In the genomic region with DNA sequence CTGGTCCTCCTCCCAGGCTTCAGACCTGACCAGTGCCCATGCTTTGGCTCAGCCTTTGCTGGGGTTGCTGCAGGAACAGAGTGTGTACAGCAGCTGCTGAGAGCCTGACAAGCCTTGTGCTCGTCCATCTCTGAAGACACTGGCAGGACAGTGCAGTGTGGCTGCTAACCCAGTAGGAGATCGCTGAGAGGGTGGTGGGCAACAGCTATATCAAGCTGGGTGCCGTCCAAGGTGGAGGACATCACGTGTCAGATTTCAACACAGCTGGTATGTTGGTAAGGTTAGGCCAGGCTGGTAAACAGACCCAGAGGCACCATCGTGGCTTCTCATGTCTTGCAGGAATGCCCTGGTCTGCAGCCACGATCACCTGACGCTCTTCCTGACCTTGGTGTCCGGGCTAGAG, we compare ENCODE assay signal across 28 cellular contexts. TPM values are rescaled to one million over a fixed set of nuclear protein-coding genes. Genes with fewer than 3 reads are reported as not detected.
DNase-seq lines count a peak whose midpoint lies in the region; ATAC-seq, FAIRE-seq and TF ChIP-seq lines count a peak whose summit lies in the region.
"Had no signal": no experiment of that assay in that cellular context is flagged by ENCODE, and none has a peak within 500 bp of the region (broad histone marks: within the 10 kb centered on the region; RNA-seq: fewer than 3 reads in every experiment).

No MANE protein-coding gene starts in this region.

- WGBS in liver = 42% methylated on average over 8 of the region's 8 CpGs
- WGBS in HepG2 (ENCODE audit: low lambda C conversion rate) = 86% methylated on average over 8 of the region's 8 CpGs
- WGBS in trophoblast cell (ENCODE audit: extremely low coverage, insufficient coverage, insufficient read length) = no CpG with 5 or more reads among the region's 8 CpGs
- 87 to 90% methylated on average over 6 to 8 of the region's 8 CpGs for WGBS in lower leg skin, 2 donors

- H3K27ac ChIP-seq in liver (ENCODE audit: low read depth in 1 of 2, low read length in 2 of 2) (peak overlapping the region in 1 of 2 donors; percentile 40), HepG2 (ENCODE audit: extremely low read length, insufficient read depth, low read length) (no peak overlapping the region), trophoblast cell (ENCODE audit: low read depth, low read length) (no peak overlapping the region)
- no peak overlapping the region for H3K27ac ChIP-seq in CD8-positive, alpha-beta memory T cell (ENCODE audit: low read depth, low read length)
- H3K27ac ChIP-seq: A549, parathyroid adenoma, skin epidermis, thyroid gland had no signal

- H3K27ac Mint-ChIP-seq in CD8-positive, alpha-beta memory T cell = peak overlapping the region in 1 of 8 donors; percentile 51
- H3K27ac Mint-ChIP-seq: activated CD4-positive, alpha-beta memory T cell treated with anti-CD3 and anti-CD28 coated beads, Interleukin-2, amount 10 ng/mL, durations not matched to agents 7 days and 5 days had no signal

- CTCF ChIA-PET in HepG2 (lab: Yijun Ruan, JAX; ENCODE audit: low intra/inter-chr PET ratio, low total read pairs) = no interaction called here
- CTCF ChIA-PET in CD8-positive, alpha-beta memory T cell (lab: Charles Lee) = no interaction called here

- H3K4me3 ChIP-seq in liver (ENCODE audit: low read depth in 1 of 3, low read length in 3 of 3) (no peak overlapping the region), HepG2 (replicated peaks in 1 of 3; ENCODE audit: insufficient read depth in 1 of 3, low read depth in 2 of 3, low read length in 3 of 3) (no peak overlapping the region), trophoblast cell (ENCODE audit: low read depth, low read length) (peak overlapping the region; percentile 18), lower leg skin (ENCODE audit: low read depth, poor library complexity, severe bottlenecking) (no peak overlapping the region)
- H3K4me3 ChIP-seq in CD8-positive, alpha-beta memory T cell (ENCODE audit: low read length) = no peak overlapping the region
- H3K4me3 ChIP-seq: A549, skin epidermis, thyroid gland had no signal

- H3K4me2 ChIP-seq in HepG2 (ENCODE audit: low read depth, low read length) (no peak overlapping the region), trophoblast cell (ENCODE audit: low read length) (no peak overlapping the region)
- H3K4me2 ChIP-seq: A549 had no signal

- no peaks in the 10 kb centered on the region for H3K27me3 Mint-ChIP-seq in CD8-positive, alpha-beta memory T cell
- H3K27me3 Mint-ChIP-seq: activated CD4-positive, alpha-beta memory T cell treated with anti-CD3 and anti-CD28 coated beads, Interleukin-2, amount 10 ng/mL, durations not matched to agents 7 days and 5 days; naive thymus-derived CD4-positive, alpha-beta T cell had no signal

- in situ Hi-C loops in HepG2 (cut with HindIII; ENCODE audit: extremely low pct_ligation_motif_present, low pct_unique_long_range_greater_than_20kb) = no loop called here

- TF ChIP-seq EP300 in HepG2 (IDR thresholded peaks at IDR 0.05; ENCODE audit: low read depth in 2 of 2, low read length in 2 of 2) = no peak
- TF ChIP-seq EP300 in HepG2 (CRISPR knock-in tag; IDR thresholded peaks at IDR 0.05; ENCODE audit: borderline replicate concordance) = no peak

- no TSS peak for BruUV-seq in HepG2 (replicated peaks; lab: Mats Ljungman, UMichigan)

- DNase-seq in HepG2 (ENCODE audit: low spot score) = no peak
- peak; percentile 47 for DNase-seq in islet precursor cell
- DNase-seq in trophoblast cell = no peak
- no peak for DNase-seq in lower leg skin (ENCODE audit: low spot score in 2 of 2)
- DNase-seq in GM12891 (ENCODE audit: insufficient read length, low spot score) = no peak
- no peak for DNase-seq in CD8-positive, alpha-beta memory T cell
- DNase-seq: activated CD4-positive, alpha-beta memory T cell treated with anti-CD3 and anti-CD28 coated beads, Interleukin-2, amount 10 ng/mL, durations not matched to agents 7 days and 5 days; activated CD4-positive, CD25-positive, alpha-beta regulatory T cell; activated naive CD4-positive, alpha-beta T cell; activated T-cell treated with anti-CD3 and anti-CD28 coated beads for 4 hours; amniotic stem cell; BE2C; COR-L47; immature natural killer cell; mesendoderm; MV-4-11; naive thymus-derived CD4-positive, alpha-beta T cell; NCI-H526; RPMI8226; stimulated activated CD4-positive, alpha-beta T cell treated with anti-CD3 and anti-CD28 coated beads, Interleukin-1b, Interleukin-23, amount 100 ng/mL, for 48 hours; stimulated activated naive CD4-positive, alpha-beta T cell; thyroid gland had no signal

- H3K36me3 Mint-ChIP-seq in CD8-positive, alpha-beta memory T cell = peaks cover 0 to 70% (median 8%) of the 10 kb centered on the region in 3 donors

- H3K79me1 ChIP-seq in trophoblast cell (ENCODE audit: low read length) = peaks cover 2% of the 10 kb centered on the region

- TF ChIP-seq CTCF in liver (IDR thresholded peaks at IDR 0.05; ENCODE audit: low read depth, low read length, missing input control) = no peak
- TF ChIP-seq CTCF in HepG2 (CRISPR knock-in tag; IDR thresholded peaks at IDR 0.05) = no peak
- no peak for TF ChIP-seq CTCF in lower leg skin (IDR thresholded peaks at IDR 0.05)

- H3K9me3 Mint-ChIP-seq in CD8-positive, alpha-beta memory T cell = no peaks in the 10 kb centered on the region
- H3K9me3 Mint-ChIP-seq: activated CD4-positive, alpha-beta memory T cell treated with anti-CD3 and anti-CD28 coated beads, Interleukin-2, amount 10 ng/mL, durations not matched to agents 7 days and 5 days; immature natural killer cell; naive thymus-derived CD4-positive, alpha-beta T cell had no signal

- no peak overlapping the region for H3K4me3 Mint-ChIP-seq in CD8-positive, alpha-beta memory T cell
- H3K4me3 Mint-ChIP-seq: activated CD4-positive, alpha-beta memory T cell treated with anti-CD3 and anti-CD28 coated beads, Interleukin-2, amount 10 ng/mL, durations not matched to agents 7 days and 5 days; immature natural killer cell; naive thymus-derived CD4-positive, alpha-beta T cell had no signal

- POLR2A ChIA-PET in HepG2 (lab: Yijun Ruan, JAX) = no interaction called here
- POLR2A ChIA-PET in CD8-positive, alpha-beta memory T cell (lab: Charles Lee) = no interaction called here

- H4K91ac ChIP-seq in trophoblast cell (ENCODE audit: low read depth, low read length) = no peak overlapping the region

- no peak overlapping the region for H3K23ac ChIP-seq in trophoblast cell (ENCODE audit: low read length)

- no peak overlapping the region for H2AK5ac ChIP-seq in trophoblast cell (ENCODE audit: low read length)

- no peak overlapping the region for H4K12ac ChIP-seq in trophoblast cell (ENCODE audit: low read depth, low read length)

- H3K36me3 ChIP-seq in liver (ENCODE audit: control insufficient read depth in 4 of 4, insufficient read depth in 3 of 4, low read depth in 1 of 4, low read length in 3 of 4) = peaks cover 0 to 24% (median 4%) of the 10 kb centered on the region in 4 donors
- peaks cover 22 to 50% of the 10 kb centered on the region in 2 experiments for H3K36me3 ChIP-seq in HepG2 (replicated peaks in 1 of 2; ENCODE audit: control insufficient read depth in 1 of 2, insufficient read depth in 2 of 2, low read length in 2 of 2)
- H3K36me3 ChIP-seq in trophoblast cell (ENCODE audit: control insufficient read depth in 1 of 2, insufficient read depth in 2 of 2, low read length in 2 of 2) = peaks cover 32 to 45% of the 10 kb centered on the region in 2 experiments
- H3K36me3 ChIP-seq in CD8-positive, alpha-beta memory T cell (ENCODE audit: insufficient read depth, low read length) = peaks cover 32% of the 10 kb centered on the region
- H3K36me3 ChIP-seq: BE2C had no signal

- no peak overlapping the region for H2BK5ac ChIP-seq in trophoblast cell (ENCODE audit: low read depth, low read length, poor library complexity)

- H2BK120ac ChIP-seq in trophoblast cell (ENCODE audit: insufficient read depth, low read length, poor library complexity) = no peak overlapping the region

- no peaks in the 10 kb centered on the region for H4K20me1 ChIP-seq in HepG2 (ENCODE audit: insufficient read depth, low read length)

- no peaks in the 10 kb centered on the region for H3K27me3 ChIP-seq in liver (ENCODE audit: control insufficient read depth in 4 of 4, insufficient read depth in 4 of 4, low read length in 3 of 4)
- H3K27me3 ChIP-seq in HepG2 (ENCODE audit: control insufficient read depth in 1 of 2, insufficient read depth in 2 of 2, low read length in 2 of 2) = no peaks in the 10 kb centered on the region
- no peaks in the 10 kb centered on the region for H3K27me3 ChIP-seq in trophoblast cell (ENCODE audit: insufficient read depth, low read length)
- H3K27me3 ChIP-seq in CD8-positive, alpha-beta memory T cell (ENCODE audit: insufficient read depth, low read length, poor library complexity, severe bottlenecking) = no peaks in the 10 kb centered on the region
- H3K27me3 ChIP-seq: BE2C, thyroid gland had no signal

- no peak for ATAC-seq in HepG2
- ATAC-seq in HG02884 (IDR thresholded peaks at IDR 0.05; ENCODE audit: unreplicated experiment) = no peak
- ATAC-seq: A549; naive thymus-derived CD4-positive, alpha-beta T cell had no signal

- H3K79me2 ChIP-seq in HepG2 (ENCODE audit: insufficient read depth, low read length) (no peaks in the 10 kb centered on the region), trophoblast cell (ENCODE audit: control insufficient read depth, insufficient read depth, low read length, poor library complexity) (no peaks in the 10 kb centered on the region)
- H3K79me2 ChIP-seq: parathyroid adenoma had no signal

- H3K4me1 ChIP-seq in liver (ENCODE audit: control insufficient read depth in 4 of 4, insufficient read depth in 4 of 4, low read length in 3 of 4) (peaks cover 0 to 18% (median 13%) of the 10 kb centered on the region in 4 donors), HepG2 (ENCODE audit: insufficient read depth, low read length) (peaks cover 12% of the 10 kb centered on the region; the same call in 1 of the 2 replicates), trophoblast cell (ENCODE audit: control insufficient read depth in 1 of 2, insufficient read depth in 2 of 2, low read length in 2 of 2) (peaks cover 11 to 23% of the 10 kb centered on the region in 2 experiments)
- no peaks in the 10 kb centered on the region for H3K4me1 ChIP-seq in CD8-positive, alpha-beta memory T cell (ENCODE audit: insufficient read depth, low read length)
- H3K4me1 ChIP-seq: A549, BE2C, parathyroid adenoma had no signal

- no peak overlapping the region for H4K8ac ChIP-seq in trophoblast cell (ENCODE audit: low read depth, low read length)

- peaks cover 4 to 5% (median 5%) of the 10 kb centered on the region in 3 donors for H3K4me1 Mint-ChIP-seq in CD8-positive, alpha-beta memory T cell

- H3K9me3 ChIP-seq in liver (ENCODE audit: control insufficient read depth in 4 of 4, low read length in 3 of 4) (no peaks in the 10 kb centered on the region), HepG2 (ENCODE audit: low read length) (no peaks in the 10 kb centered on the region), trophoblast cell (ENCODE audit: insufficient read depth, low read depth, low read length) (no peaks in the 10 kb centered on the region)
- no peaks in the 10 kb centered on the region for H3K9me3 ChIP-seq in CD8-positive, alpha-beta memory T cell (ENCODE audit: low read length)
- H3K9me3 ChIP-seq: A549, BE2C, thyroid gland had no signal

- no peak overlapping the region for H3K14ac ChIP-seq in trophoblast cell (ENCODE audit: low read length)

- intact Hi-C loops in HepG2 (cut with micrococcal nuclease; ENCODE audit: unreplicated experiment) (no loop called here), lower leg skin (cut with DNase I; ENCODE audit: low total_unique reads) (no loop called here)

- TF ChIP-seq POLR2A in HepG2 (IDR thresholded peaks at IDR 0.05; ENCODE audit: insufficient read depth in 1 of 2, low read depth in 2 of 2, low read length in 2 of 2) = no peak
- no peak for TF ChIP-seq POLR2A in lower leg skin (IDR thresholded peaks at IDR 0.05)
- no peak for TF ChIP-seq POLR2A in GM12891 (IDR thresholded peaks at IDR 0.05; ENCODE audit: low read depth, low read length)

- H3K18ac ChIP-seq in trophoblast cell (ENCODE audit: low read length) = no peak overlapping the region

- TF ChIP-seq RAD21 in liver (IDR thresholded peaks at IDR 0.05) = no peak
- TF ChIP-seq RAD21 in HepG2 (CRISPR knock-in tag; IDR thresholded peaks at IDR 0.05) = no peak

- no peak overlapping the region for H3K9ac ChIP-seq in liver (ENCODE audit: low read depth in 1 of 2, low read length in 2 of 2)
- H3K9ac ChIP-seq in HepG2 (ENCODE audit: insufficient read depth, low read depth, low read length) = no peak overlapping the region
- H3K9ac ChIP-seq in trophoblast cell (ENCODE audit: low read length) = no peak overlapping the region
- H3K9ac ChIP-seq: parathyroid adenoma had no signal

- H2AFZ ChIP-seq in HepG2 (ENCODE audit: low read length) (no peak overlapping the region), trophoblast cell (ENCODE audit: insufficient read depth, low read length, poor library complexity) (no peak overlapping the region)
- H2AFZ ChIP-seq: parathyroid adenoma had no signal

- no peak overlapping the region for H2BK12ac ChIP-seq in trophoblast cell (ENCODE audit: low read length)

- FAIRE-seq in HepG2 (lab: Jason Lieb, UNC) (no peak), GM12891 (lab: Jason Lieb, UNC) (no peak)
- FAIRE-seq: A549, HTR-8/SVneo had no signal

- no peak overlapping the region for H3K4ac ChIP-seq in trophoblast cell (ENCODE audit: low read depth, low read length)

RNA-seq across cellular contexts. Expression of a gene that starts 17.9 kb away (rescaled TPM):
- 1 to 10 TPM in 1 of 2 donors, under 1 TPM in 1; 0.79 to 7.3 TPM for total RNA-seq in liver
- 1 to 10 TPM; 1.8 to 3.1 TPM for polyA plus RNA-seq in liver
- 0.13 TPM in 1 of 2 replicates, not detected in the other for total RNA-seq in HepG2 (2016; rRNA removed; fragmentation: Illumina TruSeq; extraction: Trizol)
- not detected in 2 replicates for total RNA-seq in HepG2 (2016; cell fraction: cytosol; rRNA removed; fragmentation: Illumina TruSeq; extraction: Trizol; ENCODE audit: low read depth)
- 0.13 and 0.15 TPM in 2 replicates for total RNA-seq in HepG2 (2016; cell fraction: insoluble cytoplasmic fraction; rRNA removed; fragmentation: Illumina TruSeq; extraction: Trizol)
- total RNA-seq in HepG2 (2016; cell fraction: membrane; rRNA removed; fragmentation: Illumina TruSeq; extraction: Trizol) = 0.09 TPM in 1 of 2 replicates, not detected in the other
- total RNA-seq in HepG2 (2016; cell fraction: nucleus; rRNA removed; fragmentation: Illumina TruSeq; extraction: Trizol) = 0.41 TPM in 1 of 2 replicates, not detected in the other
- polyA plus RNA-seq in HepG2 (2011; rRNA removed) = 0.18 TPM in 2 replicates
- polyA plus RNA-seq in HepG2 (2011; cell fraction: cytosol; rRNA removed) = 0.12 and 0.16 TPM in 2 replicates
- 0.33 and 0.35 TPM in 2 replicates for polyA plus RNA-seq in HepG2 (2011; cell fraction: nucleus; rRNA removed)
- polyA plus RNA-seq in HepG2 (2012) = 0.07 TPM in 1 of 2 replicates, not detected in the other
- not detected in 2 replicates for polyA plus RNA-seq in HepG2 (2016; cell fraction: cytosol; fragmentation: Illumina TruSeq; extraction: Trizol; ENCODE audit: low read depth)
- polyA plus RNA-seq in HepG2 (2016; cell fraction: insoluble cytoplasmic fraction; fragmentation: Illumina TruSeq; extraction: Trizol; ENCODE audit: low read depth) = 0.10 TPM in 1 of 2 replicates, not detected in the other
- 0.08 TPM in 1 of 2 replicates, not detected in the other for polyA plus RNA-seq in HepG2 (2016; cell fraction: membrane; fragmentation: Illumina TruSeq; extraction: Trizol; ENCODE audit: low read depth)
- 0.15 and 0.21 TPM in 2 replicates for polyA plus RNA-seq in HepG2 (2016; cell fraction: nucleus; fragmentation: Illumina TruSeq; extraction: Trizol; ENCODE audit: insufficient read depth, low read depth)
- 0.04 and 0.42 TPM in 2 replicates for polyA minus RNA-seq in HepG2 (2011; rRNA and poly(A)+ RNA removed; ENCODE audit: low replicate concordance)
- not detected in 2 replicates for polyA minus RNA-seq in HepG2 (2011; cell fraction: cytosol; rRNA and poly(A)+ RNA removed)
- polyA minus RNA-seq in HepG2 (2011; cell fraction: nucleus; rRNA and poly(A)+ RNA removed) = 0.12 TPM in 1 of 2 replicates, not detected in the other
- polyA plus RNA-seq in trophoblast cell (2013) = 0.42 and 0.44 TPM in 2 replicates
- 1 to 10 TPM in 2 of 4 donors, under 1 TPM in 2; 0.38 to 1.8 (median 0.99) TPM for total RNA-seq in lower leg skin
- 0.42 TPM for polyA plus RNA-seq in GM12891 (2012; ENCODE audit: low read depth, missing spikeins)
- under 1 TPM; 0.93 to 0.94 TPM for total RNA-seq in CD8-positive, alpha-beta memory T cell
- 0.15 TPM for polyA plus RNA-seq in CD8-positive, alpha-beta memory T cell
- polyA plus RNA-seq: immature natural killer cell had no signal

RNA-seq across cellular contexts. Expression of a gene that starts 24.1 kb away (rescaled TPM):
- 1 to 10 TPM; 5.6 to 5.8 TPM for total RNA-seq in liver
- 10 to 100 TPM; 20.9 to 26.3 TPM for polyA plus RNA-seq in liver
- total RNA-seq in HepG2 (2016; rRNA removed; fragmentation: Illumina TruSeq; extraction: Trizol) = 0.29 and 0.97 TPM in 2 replicates
- 0.71 and 0.79 TPM in 2 replicates for total RNA-seq in HepG2 (2016; cell fraction: cytosol; rRNA removed; fragmentation: Illumina TruSeq; extraction: Trizol; ENCODE audit: low read depth)
- 0.43 and 0.58 TPM in 2 replicates for total RNA-seq in HepG2 (2016; cell fraction: insoluble cytoplasmic fraction; rRNA removed; fragmentation: Illumina TruSeq; extraction: Trizol)
- 0.43 and 0.45 TPM in 2 replicates for total RNA-seq in HepG2 (2016; cell fraction: membrane; rRNA removed; fragmentation: Illumina TruSeq; extraction: Trizol)
- 0.41 and 0.75 TPM in 2 replicates for total RNA-seq in HepG2 (2016; cell fraction: nucleus; rRNA removed; fragmentation: Illumina TruSeq; extraction: Trizol)
- 0.24 and 0.40 TPM in 2 replicates for polyA plus RNA-seq in HepG2 (2011; rRNA removed)
- polyA plus RNA-seq in HepG2 (2011; cell fraction: cytosol; rRNA removed) = 0.28 and 0.51 TPM in 2 replicates
- 0.58 and 0.85 TPM in 2 replicates for polyA plus RNA-seq in HepG2 (2011; cell fraction: nucleus; rRNA removed)
- 0.32 and 0.44 TPM in 2 replicates for polyA plus RNA-seq in HepG2 (2012)
- polyA plus RNA-seq in HepG2 (2016; cell fraction: cytosol; fragmentation: Illumina TruSeq; extraction: Trizol; ENCODE audit: low read depth) = 0.60 and 0.79 TPM in 2 replicates
- polyA plus RNA-seq in HepG2 (2016; cell fraction: insoluble cytoplasmic fraction; fragmentation: Illumina TruSeq; extraction: Trizol; ENCODE audit: low read depth) = 0.37 and 0.50 TPM in 2 replicates
- polyA plus RNA-seq in HepG2 (2016; cell fraction: membrane; fragmentation: Illumina TruSeq; extraction: Trizol; ENCODE audit: low read depth) = 0.64 and 0.87 TPM in 2 replicates
- 1.1 and 1.5 TPM in 2 replicates for polyA plus RNA-seq in HepG2 (2016; cell fraction: nucleus; fragmentation: Illumina TruSeq; extraction: Trizol; ENCODE audit: insufficient read depth, low read depth)
- 0.92 TPM in 1 of 2 replicates, not detected in the other for polyA minus RNA-seq in HepG2 (2011; rRNA and poly(A)+ RNA removed; ENCODE audit: low replicate concordance)
- 0.44 and 0.59 TPM in 2 replicates for polyA minus RNA-seq in HepG2 (2011; cell fraction: cytosol; rRNA and poly(A)+ RNA removed)
- polyA minus RNA-seq in HepG2 (2011; cell fraction: nucleus; rRNA and poly(A)+ RNA removed) = 0.62 TPM in 1 of 2 replicates, not detected in the other
- polyA plus RNA-seq in trophoblast cell (2013) = 0.06 and 0.08 TPM in 2 replicates
- total RNA-seq in lower leg skin = not detected
- polyA plus RNA-seq in GM12891 (2012; ENCODE audit: low read depth, missing spikeins) = not detected
- not detected for total RNA-seq in CD8-positive, alpha-beta memory T cell
- polyA plus RNA-seq in CD8-positive, alpha-beta memory T cell = not detected
- total RNA-seq: activated CD4-positive, alpha-beta memory T cell treated with anti-CD3 and anti-CD28 coated beads, Interleukin-2, amount 10 ng/mL, durations not matched to agents 7 days and 5 days; naive thymus-derived CD4-positive, alpha-beta T cell; thyroid gland had no signal
- polyA plus RNA-seq: A549; immature natural killer cell; naive thymus-derived CD4-positive, alpha-beta T cell had no signal

RNA-seq across cellular contexts. Expression of a gene that starts 34.1 kb away (rescaled TPM):
- total RNA-seq in liver (10 to 100 TPM; 18.9 to 22.6 TPM), HepG2 (2016; rRNA removed; fragmentation: Illumina TruSeq; extraction: Trizol) (16.0 and 16.5 TPM in 2 replicates), lower leg skin (10 to 100 TPM; 55.5 to 98.7 (median 61.9) TPM)
- polyA plus RNA-seq in liver (10 to 100 TPM in 1 of 2 donors, 1 to 10 TPM in 1; 4.1 to 15.1 TPM), HepG2 (2011; rRNA removed) (27.3 and 34.0 TPM in 2 replicates)
- total RNA-seq in HepG2 (2016; cell fraction: cytosol; rRNA removed; fragmentation: Illumina TruSeq; extraction: Trizol; ENCODE audit: low read depth) = 8.1 TPM in 2 replicates
- 13.6 and 18.8 TPM in 2 replicates for total RNA-seq in HepG2 (2016; cell fraction: insoluble cytoplasmic fraction; rRNA removed; fragmentation: Illumina TruSeq; extraction: Trizol)
- 24.3 and 24.5 TPM in 2 replicates for total RNA-seq in HepG2 (2016; cell fraction: membrane; rRNA removed; fragmentation: Illumina TruSeq; extraction: Trizol)
- 11.3 and 15.4 TPM in 2 replicates for total RNA-seq in HepG2 (2016; cell fraction: nucleus; rRNA removed; fragmentation: Illumina TruSeq; extraction: Trizol)
- polyA plus RNA-seq in HepG2 (2011; cell fraction: cytosol; rRNA removed) = 18.9 and 29.3 TPM in 2 replicates
- polyA plus RNA-seq in HepG2 (2011; cell fraction: nucleus; rRNA removed) = 58.0 and 66.7 TPM in 2 replicates
- polyA plus RNA-seq in HepG2 (2012) = 15.7 and 19.3 TPM in 2 replicates
- polyA plus RNA-seq in HepG2 (2016; cell fraction: cytosol; fragmentation: Illumina TruSeq; extraction: Trizol; ENCODE audit: low read depth) = 8.8 and 9.4 TPM in 2 replicates
- 16.1 and 23.7 TPM in 2 replicates for polyA plus RNA-seq in HepG2 (2016; cell fraction: insoluble cytoplasmic fraction; fragmentation: Illumina TruSeq; extraction: Trizol; ENCODE audit: low read depth)
- 20.7 and 24.2 TPM in 2 replicates for polyA plus RNA-seq in HepG2 (2016; cell fraction: membrane; fragmentation: Illumina TruSeq; extraction: Trizol; ENCODE audit: low read depth)
- 32.6 and 36.7 TPM in 2 replicates for polyA plus RNA-seq in HepG2 (2016; cell fraction: nucleus; fragmentation: Illumina TruSeq; extraction: Trizol; ENCODE audit: insufficient read depth, low read depth)
- polyA minus RNA-seq in HepG2 (2011; rRNA and poly(A)+ RNA removed; ENCODE audit: low replicate concordance) = 51.5 and 64.7 TPM in 2 replicates
- polyA minus RNA-seq in HepG2 (2011; cell fraction: cytosol; rRNA and poly(A)+ RNA removed) = 18.3 and 18.9 TPM in 2 replicates
- polyA minus RNA-seq in HepG2 (2011; cell fraction: nucleus; rRNA and poly(A)+ RNA removed) = 8.8 and 9.9 TPM in 2 replicates
- 53.4 and 55.2 TPM in 2 replicates for polyA plus RNA-seq in trophoblast cell (2013)
- 27.3 TPM for polyA plus RNA-seq in GM12891 (2012; ENCODE audit: low read depth, missing spikeins)
- 10 to 100 TPM; 55.8 to 56.3 TPM for total RNA-seq in CD8-positive, alpha-beta memory T cell
- polyA plus RNA-seq in CD8-positive, alpha-beta memory T cell = 8.3 TPM

RNA-seq across cellular contexts. Expression of a gene that starts 40.4 kb away (rescaled TPM):
- total RNA-seq in liver (1 to 10 TPM; 3.6 to 6.4 TPM), HepG2 (2016; rRNA removed; fragmentation: Illumina TruSeq; extraction: Trizol) (9.2 and 10.6 TPM in 2 replicates), lower leg skin (10 to 100 TPM; 11.5 to 41.7 (median 17.7) TPM)
- polyA plus RNA-seq in liver (1 to 10 TPM; 3.6 to 3.8 TPM), HepG2 (2011; rRNA removed) (23.0 and 24.6 TPM in 2 replicates)
- total RNA-seq in HepG2 (2016; cell fraction: cytosol; rRNA removed; fragmentation: Illumina TruSeq; extraction: Trizol; ENCODE audit: low read depth) = 2.3 and 2.6 TPM in 2 replicates
- total RNA-seq in HepG2 (2016; cell fraction: insoluble cytoplasmic fraction; rRNA removed; fragmentation: Illumina TruSeq; extraction: Trizol) = 9.3 and 10.5 TPM in 2 replicates
- 7.4 and 8.7 TPM in 2 replicates for total RNA-seq in HepG2 (2016; cell fraction: membrane; rRNA removed; fragmentation: Illumina TruSeq; extraction: Trizol)
- total RNA-seq in HepG2 (2016; cell fraction: nucleus; rRNA removed; fragmentation: Illumina TruSeq; extraction: Trizol) = 4.4 and 5.9 TPM in 2 replicates
- polyA plus RNA-seq in HepG2 (2011; cell fraction: cytosol; rRNA removed) = 15.7 and 22.9 TPM in 2 replicates
- 22.7 and 27.5 TPM in 2 replicates for polyA plus RNA-seq in HepG2 (2011; cell fraction: nucleus; rRNA removed)
- 2.8 and 7.8 TPM in 2 replicates for polyA plus RNA-seq in HepG2 (2012)
- polyA plus RNA-seq in HepG2 (2016; cell fraction: cytosol; fragmentation: Illumina TruSeq; extraction: Trizol; ENCODE audit: low read depth) = 2.9 and 3.0 TPM in 2 replicates
- polyA plus RNA-seq in HepG2 (2016; cell fraction: insoluble cytoplasmic fraction; fragmentation: Illumina TruSeq; extraction: Trizol; ENCODE audit: low read depth) = 10.8 and 11.3 TPM in 2 replicates
- 6.2 and 6.7 TPM in 2 replicates for polyA plus RNA-seq in HepG2 (2016; cell fraction: membrane; fragmentation: Illumina TruSeq; extraction: Trizol; ENCODE audit: low read depth)
- 17.7 and 20.4 TPM in 2 replicates for polyA plus RNA-seq in HepG2 (2016; cell fraction: nucleus; fragmentation: Illumina TruSeq; extraction: Trizol; ENCODE audit: insufficient read depth, low read depth)
- polyA minus RNA-seq in HepG2 (2011; rRNA and poly(A)+ RNA removed; ENCODE audit: low replicate concordance) = 2.2 and 24.8 TPM in 2 replicates
- 12.1 and 12.4 TPM in 2 replicates for polyA minus RNA-seq in HepG2 (2011; cell fraction: cytosol; rRNA and poly(A)+ RNA removed)
- polyA minus RNA-seq in HepG2 (2011; cell fraction: nucleus; rRNA and poly(A)+ RNA removed) = 8.8 and 10.0 TPM in 2 replicates
- polyA plus RNA-seq in trophoblast cell (2013) = 88.4 and 91.1 TPM in 2 replicates
- not detected for polyA plus RNA-seq in GM12891 (2012; ENCODE audit: low read depth, missing spikeins)
- total RNA-seq in CD8-positive, alpha-beta memory T cell = not detected
- polyA plus RNA-seq in CD8-positive, alpha-beta memory T cell = not detected
- total RNA-seq: activated CD4-positive, alpha-beta memory T cell treated with anti-CD3 and anti-CD28 coated beads, Interleukin-2, amount 10 ng/mL, durations not matched to agents 7 days and 5 days had no signal
- polyA plus RNA-seq: immature natural killer cell had no signal
